In the genomic region with DNA sequence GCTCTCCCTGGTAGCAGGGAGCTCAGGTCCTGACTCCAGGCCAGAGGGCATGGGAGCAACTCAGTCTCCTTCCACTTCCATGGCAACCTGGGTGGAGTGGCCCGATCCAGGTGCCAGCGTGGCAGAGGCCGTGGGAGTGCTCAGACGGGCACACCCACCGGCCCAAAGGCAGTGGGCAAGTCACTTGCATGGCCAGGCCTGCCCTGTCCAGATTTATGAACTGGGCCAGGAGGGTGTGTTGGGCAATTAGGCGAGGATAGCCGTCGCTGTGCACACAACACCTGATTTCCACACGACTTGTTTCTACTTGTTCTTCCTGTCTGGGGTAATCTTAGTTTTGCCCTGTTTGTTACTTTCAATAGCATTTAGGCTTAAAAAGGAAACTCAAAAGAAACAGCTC, we compare ENCODE assay signal across 18 cellular contexts. TPM values are rescaled to one million over a fixed set of nuclear protein-coding genes. Genes with fewer than 3 reads are reported as not detected.
DNase-seq lines count a peak whose midpoint lies in the region; ATAC-seq and TF ChIP-seq lines count a peak whose summit lies in the region.
"Had no signal": no experiment of that assay in that cellular context is flagged by ENCODE, and none has a peak within 500 bp of the region (broad histone marks: within the 10 kb centered on the region; RNA-seq: fewer than 3 reads in every experiment).

No MANE protein-coding gene starts in this region.

- DNase-seq in SIG-M5 treated with dmso at 0.1 percent for 504 hours (lab: John Stamatoyannopoulos, UW; ENCODE audit: unreplicated experiment) (peak; percentile 4), SIG-M5 (lab: John Stamatoyannopoulos, UW) (no peak), esophagus squamous epithelium (lab: John Stamatoyannopoulos, UW) (no peak), ureter (ENCODE audit: low spot score) (peak; percentile 82), CD14-positive monocyte (ENCODE audit: low spot score) (no peak), WTC11 (ENCODE audit: low spot score) (no peak)
- DNase-seq in activated CD4-positive, alpha-beta T cell treated with anti-CD3 and anti-CD28 coated beads for 36 hours: no peak
- DNase-seq: 8988T, DMS 273 treated with DMSO at 0.1 percent for 48 hours, NCI-H1105 treated with DMSO at 0.1 percent for 48 hours, NCI-H187, NCI-H510A, NCI-H82, RPMI8226 had no signal

- POLR2A ChIA-PET in activated CD4-positive, alpha-beta T cell treated with anti-CD3 and anti-CD28 coated beads for 36 hours (lab: Charles Lee): no interaction called here
- POLR2A ChIA-PET in WTC11 (lab: Charles Lee): no interaction called here

- H3K9me3 Mint-ChIP-seq in activated CD4-positive, alpha-beta T cell treated with anti-CD3 and anti-CD28 coated beads for 36 hours (ENCODE audit: low read depth): no peaks in the 10 kb centered on the region
- peaks cover 0 to 2% (median 0%) of the 10 kb centered on the region in 7 donors for H3K9me3 Mint-ChIP-seq in CD14-positive monocyte
- H3K9me3 Mint-ChIP-seq in WTC11: no peaks in the 10 kb centered on the region
- H3K9me3 Mint-ChIP-seq: GM23338 had no signal

- peaks cover 4% of the 10 kb centered on the region for H3K4me1 Mint-ChIP-seq in activated CD4-positive, alpha-beta T cell treated with anti-CD3 and anti-CD28 coated beads for 36 hours
- H3K4me1 Mint-ChIP-seq in CD14-positive monocyte: peaks cover 8% of the 10 kb centered on the region
- H3K4me1 Mint-ChIP-seq in WTC11: peaks cover 28% of the 10 kb centered on the region

- CTCF ChIA-PET in activated CD4-positive, alpha-beta T cell treated with anti-CD3 and anti-CD28 coated beads for 36 hours (lab: Charles Lee): no interaction called here
- CTCF ChIA-PET in WTC11 (lab: Charles Lee): no interaction called here

- H3K27me3 Mint-ChIP-seq in activated CD4-positive, alpha-beta T cell treated with anti-CD3 and anti-CD28 coated beads for 36 hours: no peaks in the 10 kb centered on the region
- H3K27me3 Mint-ChIP-seq in CD14-positive monocyte (ENCODE audit: low read depth in 3 of 3) (peaks cover 0 to 7% (median 5%) of the 10 kb centered on the region in 3 donors), WTC11 (ENCODE audit: low read depth) (no peaks in the 10 kb centered on the region)

- H3K27ac Mint-ChIP-seq in activated CD4-positive, alpha-beta T cell treated with anti-CD3 and anti-CD28 coated beads for 36 hours: no peak overlapping the region
- H3K27ac Mint-ChIP-seq in CD14-positive monocyte (peak overlapping the region in 1 of 7 donors; percentile 37), WTC11 (no peak overlapping the region)
- H3K27ac Mint-ChIP-seq: GM23338 had no signal

- no peaks in the 10 kb centered on the region for H3K36me3 ChIP-seq in esophagus squamous epithelium
- no peaks in the 10 kb centered on the region for H3K36me3 ChIP-seq in mucosa of rectum (ENCODE audit: control insufficient read depth in 2 of 2, insufficient read depth in 2 of 2, low read length in 2 of 2)
- H3K36me3 ChIP-seq: BLaER1 treated with 17β-estradiol and CSF1 and Interleukin-3, amounts not matched to agents 10 nM and 100 nM had no signal

- H3K4me1 ChIP-seq in esophagus squamous epithelium (peaks cover 5 to 33% (median 6%) of the 10 kb centered on the region in 3 donors), mucosa of rectum (ENCODE audit: control insufficient read depth in 2 of 2, insufficient read depth in 2 of 2, low read length in 2 of 2) (peaks cover 5 to 18% of the 10 kb centered on the region in 2 donors)
- H3K4me1 ChIP-seq: BLaER1 treated with 17β-estradiol and CSF1 and Interleukin-3, amounts not matched to agents 10 nM and 100 nM had no signal

- TF ChIP-seq CTCF in esophagus squamous epithelium (IDR thresholded peaks at IDR 0.05): no peak
- TF ChIP-seq CTCF in CD14-positive monocyte (IDR thresholded peaks at IDR 0.05): no peak
- TF ChIP-seq CTCF in WTC11 (IDR thresholded peaks at IDR 0.05): no peak

- no peaks in the 10 kb centered on the region for H3K9me3 ChIP-seq in esophagus squamous epithelium
- H3K9me3 ChIP-seq in mucosa of rectum (ENCODE audit: control insufficient read depth in 2 of 2, low read length in 2 of 2): no peaks in the 10 kb centered on the region
- H3K9me3 ChIP-seq: BLaER1 treated with 17β-estradiol and CSF1 and Interleukin-3, amounts not matched to agents 10 nM and 100 nM had no signal

- H3K4me3 Mint-ChIP-seq in activated CD4-positive, alpha-beta T cell treated with anti-CD3 and anti-CD28 coated beads for 36 hours: no peak overlapping the region
- H3K4me3 Mint-ChIP-seq in CD14-positive monocyte: no peak overlapping the region
- H3K4me3 Mint-ChIP-seq in WTC11: no peak overlapping the region
- H3K4me3 Mint-ChIP-seq: GM23338 had no signal

- H3K27me3 ChIP-seq in esophagus squamous epithelium: no peaks in the 10 kb centered on the region
- H3K27me3 ChIP-seq in mucosa of rectum (ENCODE audit: control insufficient read depth in 2 of 2, insufficient read depth in 2 of 2, low read length in 2 of 2): no peaks in the 10 kb centered on the region
- H3K27me3 ChIP-seq: BLaER1 treated with 17β-estradiol and CSF1 and Interleukin-3, amounts not matched to agents 10 nM and 100 nM had no signal

- intact Hi-C loops in esophagus squamous epithelium (cut with DNase I): no loop called here
- intact Hi-C loops in activated CD4-positive, alpha-beta T cell treated with anti-CD3 and anti-CD28 coated beads for 36 hours (cut with DNase I, micrococcal nuclease): no loop called here
- intact Hi-C loops in CD14-positive monocyte (cut with micrococcal nuclease): no loop called here

- no peaks in the 10 kb centered on the region for H3K36me3 Mint-ChIP-seq in activated CD4-positive, alpha-beta T cell treated with anti-CD3 and anti-CD28 coated beads for 36 hours (ENCODE audit: low read depth)
- H3K36me3 Mint-ChIP-seq in CD14-positive monocyte (no peaks in the 10 kb centered on the region), WTC11 (no peaks in the 10 kb centered on the region)

- no peak for TF ChIP-seq POLR2A in esophagus squamous epithelium (IDR thresholded peaks at IDR 0.05)

- ATAC-seq in activated CD4-positive, alpha-beta T cell treated with anti-CD3 and anti-CD28 coated beads for 36 hours: no peak
- ATAC-seq in WTC11: no peak

- H3K9ac ChIP-seq in mucosa of rectum (ENCODE audit: low read depth in 1 of 2, low read length in 2 of 2): no peak overlapping the region
- H3K9ac ChIP-seq: BLaER1 treated with 17β-estradiol and CSF1 and Interleukin-3, amounts not matched to agents 10 nM and 100 nM; KMS-11 had no signal

- 17 to 39% methylated on average over 4 of the region's 9 CpGs for WGBS in esophagus squamous epithelium, 2 donors

- H3K4me3 ChIP-seq in esophagus squamous epithelium (no peak overlapping the region), mucosa of rectum (ENCODE audit: low read length in 2 of 2) (peak overlapping the region in 1 of 2 donors; percentile 33)
- H3K4me3 ChIP-seq: BLaER1 treated with 17β-estradiol and CSF1 and Interleukin-3, amounts not matched to agents 10 nM and 100 nM; GM23338 had no signal

- H3K27ac ChIP-seq in esophagus squamous epithelium: peak overlapping the region; percentile 63 to 80 (median 76)
- H3K27ac ChIP-seq in mucosa of rectum (ENCODE audit: low read depth in 2 of 2, low read length in 2 of 2): peak overlapping the region; percentile 73 to 76
- H3K27ac ChIP-seq: BLaER1 treated with 17β-estradiol and CSF1 and Interleukin-3, amounts not matched to agents 10 nM and 100 nM; KMS-11 had no signal

TF ChIP-seq in WTC11, 78 proteins besides CTCF, POLR2A, EP300 and RAD21 (continues in another document):
- TF ChIP-seq NFYB (CRISPR knock-in tag; conservative IDR thresholded peaks at IDR 0.05; ENCODE audit: low read depth) (no peak), ZNF423 (CRISPR knock-in tag; IDR thresholded peaks at IDR 0.05) (no peak)
- TF ChIP-seq, protein P1, sequence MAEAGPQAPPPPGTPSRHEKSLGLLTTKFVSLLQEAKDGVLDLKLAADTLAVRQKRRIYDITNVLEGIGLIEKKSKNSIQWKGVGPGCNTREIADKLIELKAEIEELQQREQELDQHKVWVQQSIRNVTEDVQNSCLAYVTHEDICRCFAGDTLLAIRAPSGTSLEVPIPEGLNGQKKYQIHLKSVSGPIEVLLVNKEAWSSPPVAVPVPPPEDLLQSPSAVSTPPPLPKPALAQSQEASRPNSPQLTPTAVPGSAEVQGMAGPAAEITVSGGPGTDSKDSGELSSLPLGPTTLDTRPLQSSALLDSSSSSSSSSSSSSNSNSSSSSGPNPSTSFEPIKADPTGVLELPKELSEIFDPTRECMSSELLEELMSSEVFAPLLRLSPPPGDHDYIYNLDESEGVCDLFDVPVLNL (CRISPR knock-in tag; IDR thresholded peaks at IDR 0.05; ENCODE audit: borderline replicate concordance, low read depth): no peak
- TF ChIP-seq, protein P2, sequence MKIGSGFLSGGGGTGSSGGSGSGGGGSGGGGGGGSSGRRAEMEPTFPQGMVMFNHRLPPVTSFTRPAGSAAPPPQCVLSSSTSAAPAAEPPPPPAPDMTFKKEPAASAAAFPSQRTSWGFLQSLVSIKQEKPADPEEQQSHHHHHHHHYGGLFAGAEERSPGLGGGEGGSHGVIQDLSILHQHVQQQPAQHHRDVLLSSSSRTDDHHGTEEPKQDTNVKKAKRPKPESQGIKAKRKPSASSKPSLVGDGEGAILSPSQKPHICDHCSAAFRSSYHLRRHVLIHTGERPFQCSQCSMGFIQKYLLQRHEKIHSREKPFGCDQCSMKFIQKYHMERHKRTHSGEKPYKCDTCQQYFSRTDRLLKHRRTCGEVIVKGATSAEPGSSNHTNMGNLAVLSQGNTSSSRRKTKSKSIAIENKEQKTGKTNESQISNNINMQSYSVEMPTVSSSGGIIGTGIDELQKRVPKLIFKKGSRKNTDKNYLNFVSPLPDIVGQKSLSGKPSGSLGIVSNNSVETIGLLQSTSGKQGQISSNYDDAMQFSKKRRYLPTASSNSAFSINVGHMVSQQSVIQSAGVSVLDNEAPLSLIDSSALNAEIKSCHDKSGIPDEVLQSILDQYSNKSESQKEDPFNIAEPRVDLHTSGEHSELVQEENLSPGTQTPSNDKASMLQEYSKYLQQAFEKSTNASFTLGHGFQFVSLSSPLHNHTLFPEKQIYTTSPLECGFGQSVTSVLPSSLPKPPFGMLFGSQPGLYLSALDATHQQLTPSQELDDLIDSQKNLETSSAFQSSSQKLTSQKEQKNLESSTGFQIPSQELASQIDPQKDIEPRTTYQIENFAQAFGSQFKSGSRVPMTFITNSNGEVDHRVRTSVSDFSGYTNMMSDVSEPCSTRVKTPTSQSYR (CRISPR knock-in tag; IDR thresholded peaks at IDR 0.05): no peak

RNA-seq across cellular contexts. Expression of a gene that starts 55.5 kb away (rescaled TPM):
- total RNA-seq in esophagus squamous epithelium (not detected), ureter (not detected), WTC11 (2021) (0.09 TPM in 1 of 3 replicates, not detected in the others)
- total RNA-seq in activated CD4-positive, alpha-beta T cell treated with anti-CD3 and anti-CD28 coated beads for 36 hours: not detected
- polyA plus RNA-seq in CD14-positive monocyte: not detected

RNA-seq across cellular contexts. Expression of a gene that starts 57.6 kb away (rescaled TPM):
- total RNA-seq in esophagus squamous epithelium (100 to 1,000 TPM; 164 to 219 (median 214) TPM), ureter (247 TPM), WTC11 (2021) (228 to 250 TPM (median 236 TPM) in 3 replicates)
- total RNA-seq in activated CD4-positive, alpha-beta T cell treated with anti-CD3 and anti-CD28 coated beads for 36 hours: 100 to 1,000 TPM; 118 to 207 TPM
- polyA plus RNA-seq in CD14-positive monocyte: 100 to 1,000 TPM; 200 to 280 TPM

Comparison
In these comparisons a context has a peak if more than half of its experiments do, and no peak if none do; other contexts are left out.
1. DNase-seq: peak in SIG-M5 treated with dmso at 0.1 percent for 504 hours (single experiment) and ureter (single experiment); none in SIG-M5 (single experiment), esophagus squamous epithelium (single experiment), activated CD4-positive, alpha-beta T cell treated with anti-CD3 and anti-CD28 coated beads for 36 hours (single experiment), CD14-positive monocyte (single experiment) and WTC11 (single experiment).